ENCODE assay signal across 20 cellular contexts in the genomic region with DNA sequence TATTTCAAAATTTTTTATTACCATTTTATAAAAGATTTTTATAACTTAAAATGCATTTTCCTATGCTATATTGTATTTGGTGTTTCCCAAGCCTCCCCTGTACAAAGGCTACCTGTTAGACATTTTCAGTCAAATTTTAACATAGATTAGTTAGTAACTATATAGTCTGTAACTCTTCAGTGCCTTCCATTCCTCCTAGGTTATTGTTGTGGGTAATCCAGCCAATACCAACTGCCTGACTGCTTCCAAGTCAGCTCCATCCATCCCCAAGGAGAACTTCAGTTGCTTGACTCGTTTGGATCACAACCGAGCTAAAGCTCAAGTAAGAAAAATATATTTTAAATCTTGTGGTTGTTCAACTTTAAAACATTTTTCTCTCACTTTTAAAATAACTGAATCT. TPM values are rescaled to one million over a fixed set of nuclear protein-coding genes. Genes with fewer than 3 reads are reported as not detected.
DNase-seq lines count a peak whose midpoint lies in the region; ATAC-seq and TF ChIP-seq lines count a peak whose summit lies in the region.
"Had no signal": no experiment of that assay in that cellular context is flagged by ENCODE, and none has a peak within 500 bp of the region (broad histone marks: within the 10 kb centered on the region; RNA-seq: fewer than 3 reads in every experiment).

No MANE protein-coding gene starts in this region.

- no peak for TF ChIP-seq CTCF in cardiac muscle cell (IDR thresholded peaks at IDR 0.05; ENCODE audit: low read depth, low read length)
- no peak for TF ChIP-seq CTCF in epithelial cell of proximal tubule (conservative IDR thresholded peaks at IDR 0.05; ENCODE audit: low read depth, low read length)

- intact Hi-C loops in right cardiac atrium (cut with DNase I): no loop called here

- peaks cover 74% of the 10 kb centered on the region for H3K36me3 ChIP-seq in cardiac muscle cell

- DNase-seq in cardiac muscle cell (ENCODE audit: low read depth in 1 of 2, low spot score in 1 of 2) (no peak), right cardiac atrium (no peak), epithelial cell of proximal tubule (ENCODE audit: low read depth) (peak; percentile 43), left kidney (ENCODE audit: low read depth, low spot score) (peak; percentile 21), renal cortical epithelial cell (ENCODE audit: low read depth) (peak; percentile 72), NCI-H526 treated with DMSO at 0.1 percent for 48 hours (lab: John Stamatoyannopoulos, UW) (no peak), EL (no peak)
- DNase-seq: 8988T; ACHN; BE2C; C1 segment of cervical spinal cord; Caco-2; Calu3; CD4-positive, alpha-beta T cell; CD8-positive, alpha-beta T cell; DMS79 treated with DMSO at 0.1 percent for 48 hours; GDM1 had no signal

- ATAC-seq in right cardiac atrium (no peak), HG02885 (IDR thresholded peaks at IDR 0.05; ENCODE audit: poor library complexity, unreplicated experiment) (no peak)
- ATAC-seq: CD8-positive, alpha-beta T cell; GM12878 had no signal

- H3K27me3 ChIP-seq in cardiac muscle cell (no peaks in the 10 kb centered on the region), right cardiac atrium (ENCODE audit: control insufficient read depth, insufficient read depth) (no peaks in the 10 kb centered on the region)
- H3K27me3 ChIP-seq: BE2C, BLaER1 had no signal

- WGBS in right cardiac atrium: 65% methylated on average over 2 of the region's 2 CpGs

- H3K4me3 ChIP-seq in cardiac muscle cell: no peak overlapping the region
- no peak overlapping the region for H3K4me3 ChIP-seq in right cardiac atrium (ENCODE audit: low read length)
- H3K4me3 ChIP-seq in epithelial cell of proximal tubule (ENCODE audit: low read depth, low read length): no peak overlapping the region
- H3K4me3 ChIP-seq: BLaER1, GM12878 had no signal

- H3K9me3 ChIP-seq in cardiac muscle cell (ENCODE audit: low read depth) (no peaks in the 10 kb centered on the region), right cardiac atrium (ENCODE audit: control insufficient read depth, low read length) (no peaks in the 10 kb centered on the region)
- H3K9me3 ChIP-seq: BE2C, BLaER1, Caco-2 had no signal

- H3K4me1 ChIP-seq in cardiac muscle cell (ENCODE audit: low read depth): peaks cover 46% of the 10 kb centered on the region
- no peaks in the 10 kb centered on the region for H3K4me1 ChIP-seq in right cardiac atrium (ENCODE audit: control insufficient read depth, insufficient read depth, low read length)
- H3K4me1 ChIP-seq: BE2C, BLaER1 had no signal

- peak overlapping the region; percentile 40 for H3K27ac ChIP-seq in cardiac muscle cell
- H3K27ac ChIP-seq in right cardiac atrium (ENCODE audit: low read length): no peak overlapping the region
- H3K27ac ChIP-seq: BLaER1 had no signal

RNA-seq across cellular contexts. Expression of gene MDH1, which starts 10.2 kb away (rescaled TPM):
- total RNA-seq in cardiac muscle cell (668 and 903 TPM in 2 replicates), right cardiac atrium (1,000 to 10,000 TPM in 3 of 4 donors, 100 to 1,000 TPM in 1; 965 to 1,163 (median 1,063) TPM), epithelial cell of proximal tubule (209 and 227 TPM in 2 replicates), renal cortical epithelial cell (222 and 254 TPM in 2 replicates)
- polyA plus RNA-seq in cardiac muscle cell (1,163 and 1,373 TPM in 2 replicates), right cardiac atrium (1,828 TPM)

RNA-seq across cellular contexts. Expression of gene WDPCP, which starts 10.7 kb away (rescaled TPM):
- total RNA-seq in cardiac muscle cell: 9.2 and 11.8 TPM in 2 replicates
- polyA plus RNA-seq in cardiac muscle cell: 4.6 and 6.7 TPM in 2 replicates
- 10 to 100 TPM; 11.9 to 17.3 (median 15.3) TPM for total RNA-seq in right cardiac atrium
- 3.8 TPM for polyA plus RNA-seq in right cardiac atrium
- 1.6 and 2.6 TPM in 2 replicates for total RNA-seq in epithelial cell of proximal tubule
- total RNA-seq in renal cortical epithelial cell: 5.2 and 12.4 TPM in 2 replicates

Comparison
In these comparisons a context has a peak if more than half of its experiments do, and no peak if none do; other contexts are left out.
1. DNase-seq: peak in epithelial cell of proximal tubule (single experiment), left kidney (single experiment) and renal cortical epithelial cell (single experiment); none in cardiac muscle cell (0 of 2), right cardiac atrium (0 of 3), NCI-H526 treated with DMSO at 0.1 percent for 48 hours (single experiment) and EL (single experiment).